In genomic region chrX:152925835-152926234, GRCh38 we compare ENCODE assay signal across 11 cellular contexts.
"Had no signal": no experiment of that assay in that cellular context is flagged by ENCODE, and none has a peak within 500 bp of the region (broad histone marks: within the 10 kb centered on the region; RNA-seq: fewer than 3 reads in every experiment).

No MANE protein-coding gene starts in this region.

- H3K27ac ChIP-seq: neutrophil, right atrium auricular region, stomach, thyroid gland, uterus had no signal

- H3K36me3 Mint-ChIP-seq: activated naive CD8-positive, alpha-beta T cell treated with anti-CD3 and anti-CD28 coated beads for 36 hours; naive thymus-derived CD8-positive, alpha-beta T cell had no signal

- H3K9me3 Mint-ChIP-seq: activated naive CD8-positive, alpha-beta T cell treated with anti-CD3 and anti-CD28 coated beads for 36 hours; activated T-cell treated with anti-CD3 and anti-CD28 coated beads, Interleukin-2, amount 50 U/mL, for 24 hours; naive thymus-derived CD8-positive, alpha-beta T cell had no signal

- H3K4me1 ChIP-seq: breast epithelium, right atrium auricular region, thyroid gland, uterus had no signal

- H3K36me3 ChIP-seq: breast epithelium, neutrophil, right atrium auricular region, stomach, thyroid gland, uterus had no signal

- H3K27ac Mint-ChIP-seq: activated naive CD8-positive, alpha-beta T cell treated with anti-CD3 and anti-CD28 coated beads for 36 hours; activated T-cell treated with anti-CD3 and anti-CD28 coated beads, Interleukin-2, amount 50 U/mL, for 24 hours; endodermal cell; naive thymus-derived CD8-positive, alpha-beta T cell had no signal

- H3K4me3 ChIP-seq: breast epithelium, lung, right atrium auricular region, stomach, thyroid gland, uterus had no signal

- H3K4me3 Mint-ChIP-seq: activated naive CD8-positive, alpha-beta T cell treated with anti-CD3 and anti-CD28 coated beads for 36 hours; activated T-cell treated with anti-CD3 and anti-CD28 coated beads, Interleukin-2, amount 50 U/mL, for 24 hours; endodermal cell; naive thymus-derived CD8-positive, alpha-beta T cell had no signal

- H3K9me3 ChIP-seq: breast epithelium, neutrophil, right atrium auricular region, stomach, thyroid gland, uterus had no signal

- H3K4me1 Mint-ChIP-seq: endodermal cell had no signal

- H3K27me3 ChIP-seq: neutrophil, right atrium auricular region, thyroid gland, uterus had no signal
